Comparison of ENCODE assay signal across 1 cellular context in the genomic region with DNA sequence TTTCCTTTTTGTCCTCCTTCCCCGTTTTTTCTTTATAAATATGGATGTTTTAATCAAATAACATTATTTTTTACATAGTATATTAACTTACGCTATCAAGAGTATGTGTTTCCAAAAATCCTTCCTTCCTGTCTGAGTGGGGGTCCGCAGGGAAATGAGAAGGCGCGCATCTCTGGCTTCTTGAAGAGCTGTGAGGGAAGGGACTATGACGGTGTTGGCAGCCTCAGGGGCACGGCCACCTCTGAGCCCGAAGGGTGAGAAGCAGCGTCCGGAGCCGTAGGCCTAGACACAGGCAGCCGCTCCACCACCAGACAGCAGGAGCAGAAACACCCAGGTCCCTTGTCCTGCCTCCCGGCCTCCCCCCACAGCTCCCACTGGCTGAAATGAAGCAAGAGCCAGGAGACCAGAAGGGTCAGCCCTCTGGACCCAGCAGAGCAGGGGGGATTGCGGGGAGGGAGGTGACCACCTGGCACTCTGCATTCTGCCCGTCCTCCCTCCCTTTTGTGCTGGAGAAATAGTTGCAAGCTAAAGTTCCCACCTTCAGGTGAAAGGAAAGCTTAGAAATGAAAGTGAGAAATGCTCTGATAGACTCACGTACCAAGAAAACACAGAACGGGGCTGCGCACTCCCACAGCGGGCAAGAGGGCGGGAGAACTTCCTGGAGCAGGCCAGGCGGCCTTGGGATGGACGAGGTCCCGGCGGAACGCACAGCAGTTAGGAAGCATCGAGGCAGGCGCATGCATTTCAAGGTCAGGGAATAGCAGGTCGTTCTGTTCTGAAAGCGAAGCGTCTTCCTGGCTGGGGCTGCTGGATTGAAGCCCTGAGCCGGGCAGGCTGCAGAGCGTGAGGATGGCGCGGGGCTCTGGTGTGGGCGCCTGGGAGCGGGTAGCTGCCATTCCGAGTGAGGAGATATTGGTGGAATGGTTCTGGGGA.
TF ChIP-seq lines count a peak whose summit lies in the region.

No MANE protein-coding gene starts in this region.

TF ChIP-seq in K562, 482 proteins besides CTCF, POLR2A, EP300 and RAD21:
- TF ChIP-seq MTA1 (IDR thresholded peaks at IDR 0.05; ENCODE audit: borderline replicate concordance) (no peak), POLR2G (IDR thresholded peaks at IDR 0.05; ENCODE audit: low read depth, low read length) (peak; percentile 72), RBM22 (IDR thresholded peaks at IDR 0.05; ENCODE audit: low read depth, low read length, poor library complexity, severe bottlenecking) (peak; percentile 85), GATA2 (CRISPR knock-in tag; IDR thresholded peaks at IDR 0.05) (0 out of 2 replicates have a peak, but pooled peaks have one; percentile 34)
